Comparison of ENCODE assay signal across 8 cellular contexts in genomic region chr5:143229896-143230675, GRCh38.
DNase-seq lines count a peak whose midpoint lies in the region; ATAC-seq and TF ChIP-seq lines count a peak whose summit lies in the region.

No MANE protein-coding gene starts in this region.

- CTCF ChIA-PET in activated naive CD4-positive, alpha-beta T cell treated with anti-CD3 and anti-CD28 coated beads for 36 hours (lab: Charles Lee): interaction anchor here (1.7 kb wide), 1 partner anchor 174 kb away, joined by 7 read pairs; the partner anchor contains the start of gene NR3C1

- peaks cover 24% of the 10 kb centered on the region for H3K4me1 Mint-ChIP-seq in activated naive CD4-positive, alpha-beta T cell treated with anti-CD3 and anti-CD28 coated beads for 36 hours (ENCODE audit: low read depth)
- peaks cover 25 to 28% of the 10 kb centered on the region in 2 donors for H3K4me1 Mint-ChIP-seq in effector memory CD8-positive, alpha-beta T cell (ENCODE audit: low read depth in 2 of 2)

- H3K4me3 Mint-ChIP-seq in activated naive CD4-positive, alpha-beta T cell treated with anti-CD3 and anti-CD28 coated beads for 36 hours: peak overlapping the region; percentile 46
- H3K4me3 Mint-ChIP-seq in effector memory CD8-positive, alpha-beta T cell: peak overlapping the region; percentile 77 to 82

- peak; percentile 86 for ATAC-seq in HG02642 (IDR thresholded peaks at IDR 0.05; ENCODE audit: poor library complexity, unreplicated experiment)
- ATAC-seq in effector memory CD8-positive, alpha-beta T cell (replicated peaks): peak; percentile 87

- peak; percentile 74 for DNase-seq in activated naive CD4-positive, alpha-beta T cell treated with anti-CD3 and anti-CD28 coated beads for 36 hours
- no peak for DNase-seq in activated naive CD4-positive, alpha-beta T cell treated with anti-CD3 and anti-CD28 coated beads, Interleukin-2, amount 50 U/mL, for 16 hours
- DNase-seq in NCI-H526 (lab: John Stamatoyannopoulos, UW) (peak; percentile 81 to 90), renal cortical epithelial cell (ENCODE audit: low read depth) (peak; percentile 97), BE2C (no peak), MG63 (no peak)
- peak in 1 of 3 experiments; percentile 39 for DNase-seq in effector memory CD8-positive, alpha-beta T cell

- no peaks in the 10 kb centered on the region for H3K36me3 Mint-ChIP-seq in activated naive CD4-positive, alpha-beta T cell treated with anti-CD3 and anti-CD28 coated beads for 36 hours (ENCODE audit: low read depth)
- H3K36me3 Mint-ChIP-seq in effector memory CD8-positive, alpha-beta T cell (ENCODE audit: insufficient read depth): peaks cover 17% of the 10 kb centered on the region

- H3K36me3 ChIP-seq in BE2C (no peaks in the 10 kb centered on the region), MG63 (no peaks in the 10 kb centered on the region)

- H3K27me3 ChIP-seq in BE2C (no peaks in the 10 kb centered on the region), MG63 (no peaks in the 10 kb centered on the region)

- H3K9me3 ChIP-seq in BE2C: no peaks in the 10 kb centered on the region; the same call in 1 of the 2 replicates
- H3K9me3 ChIP-seq in MG63: 0 out of 2 replicates have a peak, but pooled peaks cover 2% of the 10 kb centered on the region

- intact Hi-C loops in activated naive CD4-positive, alpha-beta T cell treated with anti-CD3 and anti-CD28 coated beads for 36 hours (cut with micrococcal nuclease): loop anchor here (1.0 to 10.0 kb wide), 6 partner anchors 33 to 595 kb away; no protein-coding TSS in a partner anchor

- TF ChIP-seq CTCF in BE2C (IDR thresholded peaks at IDR 0.05; ENCODE audit: low read depth, low read length): no peak

- no peaks in the 10 kb centered on the region for H3K9me3 Mint-ChIP-seq in activated naive CD4-positive, alpha-beta T cell treated with anti-CD3 and anti-CD28 coated beads for 36 hours
- no peaks in the 10 kb centered on the region for H3K9me3 Mint-ChIP-seq in effector memory CD8-positive, alpha-beta T cell

- H3K4me3 ChIP-seq in BE2C (ENCODE audit: low read depth, low read length) (no peak overlapping the region), MG63 (no peak overlapping the region)

- H3K4me1 ChIP-seq in BE2C: no peaks in the 10 kb centered on the region

- no peaks in the 10 kb centered on the region for H3K27me3 Mint-ChIP-seq in activated naive CD4-positive, alpha-beta T cell treated with anti-CD3 and anti-CD28 coated beads for 36 hours (ENCODE audit: low read depth)
- H3K27me3 Mint-ChIP-seq in effector memory CD8-positive, alpha-beta T cell: no peaks in the 10 kb centered on the region

- peak overlapping the region; percentile 69 for H3K27ac Mint-ChIP-seq in activated naive CD4-positive, alpha-beta T cell treated with anti-CD3 and anti-CD28 coated beads for 36 hours
- peak overlapping the region; percentile 92 to 96 for H3K27ac Mint-ChIP-seq in effector memory CD8-positive, alpha-beta T cell

Comparison
In these comparisons a context has a peak if more than half of its experiments do, and no peak if none do; other contexts are left out.
1. DNase-seq: peak in activated naive CD4-positive, alpha-beta T cell treated with anti-CD3 and anti-CD28 coated beads for 36 hours (single experiment), NCI-H526 (2 of 2) and renal cortical epithelial cell (single experiment); none in activated naive CD4-positive, alpha-beta T cell treated with anti-CD3 and anti-CD28 coated beads, Interleukin-2, amount 50 U/mL, for 16 hours (single experiment), BE2C (single experiment) and MG63 (single experiment).